ENCODE assay signal across 29 cellular contexts in the genomic region with DNA sequence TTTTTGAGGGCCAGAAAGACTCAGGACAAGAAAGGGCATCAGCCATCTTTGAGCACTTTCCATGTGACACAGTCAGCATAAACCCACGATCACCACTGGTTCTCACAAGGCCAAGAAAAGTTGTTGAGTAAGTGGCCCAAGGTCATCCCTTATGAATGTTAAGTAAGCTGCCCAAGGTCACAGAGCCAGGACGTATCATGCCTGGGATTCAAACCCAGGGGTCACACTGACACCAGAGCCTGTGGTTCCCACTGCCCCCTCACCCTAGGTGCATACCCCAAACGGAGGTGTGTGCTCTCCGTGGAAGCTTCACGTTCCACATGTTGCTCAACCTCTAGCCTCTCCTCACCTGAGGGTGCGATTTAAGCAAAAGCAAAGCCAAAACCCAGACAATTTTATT.
"Had no signal": no experiment of that assay in that cellular context is flagged by ENCODE, and none has a peak within 500 bp of the region (broad histone marks: within the 10 kb centered on the region; RNA-seq: fewer than 3 reads in every experiment).

No MANE protein-coding gene starts in this region.

- H3K4me1 ChIP-seq: prostate gland had no signal

- H3K27ac Mint-ChIP-seq: dendritic cell treated with granulocyte-macrophage colony-stimulating factor and Interleukin-4, amounts not matched to agents 40 ng/mL and 50 ng/mL, for 4 days; mesothelial cell of epicardium; natural killer cell treated with Interleukin-12 subunit alpha and Interleukin-12 subunit beta and Interleukin-15 and Interleukin-18, amount 100 ng/mL, for 72 hours; stimulated activated memory B cell treated with anti-CD40 and anti-IgM and Interleukin-4, amounts not matched to agents 10 μg/mL and 1 μg/mL and 100 μg/mL, for 72 hours had no signal

- H3K36me3 Mint-ChIP-seq: mesothelial cell of epicardium; natural killer cell treated with Interleukin-12 subunit alpha and Interleukin-12 subunit beta and Interleukin-15 and Interleukin-18, amount 100 ng/mL, for 72 hours; stimulated activated memory B cell treated with anti-CD40 and anti-IgM and Interleukin-4, amounts not matched to agents 10 μg/mL and 1 μg/mL and 100 μg/mL, for 72 hours had no signal

- FAIRE-seq: colon, endothelial cell of umbilical vein, urothelium cell line had no signal

- H3K27ac ChIP-seq: esophagus muscularis mucosa, foreskin keratinocyte, gastroesophageal sphincter, heart left ventricle, hepatocyte, left lung, prostate gland, right atrium auricular region, skin epidermis, spleen, thoracic aorta, tibial nerve, upper lobe of left lung had no signal

- H3K27me3 Mint-ChIP-seq: dendritic cell treated with granulocyte-macrophage colony-stimulating factor and Interleukin-4, amounts not matched to agents 40 ng/mL and 50 ng/mL, for 4 days; stimulated activated memory B cell treated with anti-CD40 and anti-IgM and Interleukin-4, amounts not matched to agents 10 μg/mL and 1 μg/mL and 100 μg/mL, for 72 hours had no signal

- H3K9me3 Mint-ChIP-seq: dendritic cell treated with granulocyte-macrophage colony-stimulating factor and Interleukin-4, amounts not matched to agents 40 ng/mL and 50 ng/mL, for 4 days; mesothelial cell of epicardium; naive B cell; natural killer cell treated with Interleukin-12 subunit alpha and Interleukin-12 subunit beta and Interleukin-15 and Interleukin-18, amount 100 ng/mL, for 72 hours; stimulated activated memory B cell treated with anti-CD40 and anti-IgM and Interleukin-4, amounts not matched to agents 10 μg/mL and 1 μg/mL and 100 μg/mL, for 72 hours had no signal

- H3K4me3 Mint-ChIP-seq: dendritic cell treated with granulocyte-macrophage colony-stimulating factor and Interleukin-4, amounts not matched to agents 40 ng/mL and 50 ng/mL, for 4 days; mesothelial cell of epicardium; natural killer cell treated with Interleukin-12 subunit alpha and Interleukin-12 subunit beta and Interleukin-15 and Interleukin-18, amount 100 ng/mL, for 72 hours; stimulated activated memory B cell treated with anti-CD40 and anti-IgM and Interleukin-4, amounts not matched to agents 10 μg/mL and 1 μg/mL and 100 μg/mL, for 72 hours had no signal

- DNase-seq: effector CD8-positive, alpha-beta T cell; foreskin keratinocyte; heart left ventricle; left cardiac atrium; left lung; mesenchymal stem cell; mucosa of descending colon; naive B cell; nucleus accumbens; spleen; stimulated activated CD4-positive, alpha-beta T cell treated with anti-CD3 and anti-CD28 coated beads, Interleukin-4, amount 100 ng/mL, for 4 hours; stimulated activated naive CD8-positive, alpha-beta T cell treated with anti-CD3 and anti-CD28 coated beads, Interleukin-15, Interleukin-2, amounts not matched to agents 100 U/mL and 50 U/mL, for 24 hours; substantia nigra; upper lobe of left lung had no signal

- ATAC-seq: foreskin keratinocyte; gastroesophageal sphincter; heart left ventricle; left cardiac atrium; left lung; mucosa of descending colon; natural killer cell treated with Interleukin-12 subunit alpha and Interleukin-12 subunit beta and Interleukin-15 and Interleukin-18, amount 100 ng/mL, for 72 hours; stimulated activated memory B cell treated with anti-CD40 and anti-IgM and Interleukin-4, amounts not matched to agents 10 μg/mL and 1 μg/mL and 100 μg/mL, for 72 hours; stimulated activated naive CD8-positive, alpha-beta T cell treated with anti-CD3 and anti-CD28 coated beads, Interleukin-15, Interleukin-2, amounts not matched to agents 100 U/mL and 50 U/mL, for 24 hours had no signal

- H3K36me3 ChIP-seq: esophagus muscularis mucosa, gastroesophageal sphincter, heart left ventricle, left lung, prostate gland, right atrium auricular region, spleen, thoracic aorta, tibial nerve, upper lobe of left lung had no signal

- H3K27me3 ChIP-seq: esophagus muscularis mucosa, foreskin keratinocyte, gastroesophageal sphincter, heart left ventricle, hepatocyte, right atrium auricular region, tibial nerve, upper lobe of left lung had no signal

- H3K9me3 ChIP-seq: esophagus muscularis mucosa, gastroesophageal sphincter, heart left ventricle, left lung, mucosa of descending colon, prostate gland, right atrium auricular region, spleen, thoracic aorta, tibial nerve, upper lobe of left lung had no signal

- H3K4me3 ChIP-seq: esophagus muscularis mucosa, gastroesophageal sphincter, heart left ventricle, hepatocyte, left lung, mucosa of descending colon, prostate gland, right atrium auricular region, skin epidermis, spleen, thoracic aorta, tibial nerve, upper lobe of left lung had no signal

- H3K4me2 ChIP-seq: hepatocyte had no signal

- H2AFZ ChIP-seq: hepatocyte had no signal
